In the genomic region with DNA sequence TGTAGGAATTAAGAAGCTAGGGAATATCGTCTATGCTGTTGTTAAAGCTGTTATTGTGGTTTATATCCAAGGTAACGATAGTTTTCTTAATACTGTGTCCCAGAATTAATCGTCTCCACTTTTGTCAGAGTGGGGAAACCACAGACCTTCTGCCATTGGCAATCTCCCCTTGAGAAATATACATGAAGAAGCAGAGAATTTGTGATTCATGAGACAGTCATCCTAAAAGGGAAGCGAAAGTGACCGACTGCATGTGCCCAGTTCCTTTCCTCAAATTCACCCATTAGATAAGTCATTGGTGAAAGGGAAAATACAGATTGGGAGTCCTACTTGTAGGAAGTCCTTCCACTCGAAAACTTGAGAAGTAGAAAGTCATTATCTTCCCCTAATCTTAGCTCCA, we compare ENCODE assay signal across 10 cellular contexts. TPM values are rescaled to one million over a fixed set of nuclear protein-coding genes. Genes with fewer than 3 reads are reported as not detected.
DNase-seq lines count a peak whose midpoint lies in the region; ATAC-seq, FAIRE-seq and TF ChIP-seq lines count a peak whose summit lies in the region.
"Had no signal": no experiment of that assay in that cellular context is flagged by ENCODE, and none has a peak within 500 bp of the region (broad histone marks: within the 10 kb centered on the region; RNA-seq: fewer than 3 reads in every experiment).

No MANE protein-coding gene starts in this region.

- no peak for TF ChIP-seq POLR2A in GM18505 (IDR thresholded peaks at IDR 0.05; ENCODE audit: borderline replicate concordance, extremely low read depth, insufficient read depth, insufficient read length)

- no peaks in the 10 kb centered on the region for H3K79me2 ChIP-seq in fibroblast of lung (ENCODE audit: control insufficient read depth, insufficient read depth, low read length)

- no peak overlapping the region for H3K4me3 ChIP-seq in fibroblast of lung (replicated peaks in 1 of 4; ENCODE audit: control extremely low read depth in 1 of 4, insufficient read depth in 1 of 4, low read depth in 3 of 4, low read length in 4 of 4)
- H3K4me3 ChIP-seq: body of pancreas had no signal

- no peak overlapping the region for H3K27ac ChIP-seq in fibroblast of lung (ENCODE audit: insufficient read depth, low read length)
- H3K27ac ChIP-seq: body of pancreas had no signal

- H3K4me1 ChIP-seq in fibroblast of lung (ENCODE audit: control insufficient read depth, extremely low read depth, insufficient read depth, low read length), result no peaks in the 10 kb centered on the region
- H3K4me1 ChIP-seq: body of pancreas had no signal

- no peaks in the 10 kb centered on the region for H4K20me1 ChIP-seq in fibroblast of lung (ENCODE audit: control insufficient read depth, extremely low read depth, insufficient read depth, low read length)

- H3K27me3 ChIP-seq in fibroblast of lung (ENCODE audit: control insufficient read depth, insufficient read depth, low read length), result no peaks in the 10 kb centered on the region
- H3K27me3 ChIP-seq: body of pancreas had no signal

- no peak for FAIRE-seq in D721Med (lab: Jason Lieb, UNC)
- FAIRE-seq: small intestine had no signal

- TF ChIP-seq CTCF in fibroblast of lung (conservative IDR thresholded peaks at IDR 0.05 in 1 of 2, IDR thresholded peaks at IDR 0.05 in 1 of 2; ENCODE audit: low read depth in 1 of 2, low read length in 2 of 2) (no peak), D721Med (IDR thresholded peaks at IDR 0.05; ENCODE audit: insufficient read depth, missing control alignments) (no peak)

- no peak overlapping the region for H3K9ac ChIP-seq in fibroblast of lung (ENCODE audit: insufficient read depth, low read length)

- no peak overlapping the region for H3K4me2 ChIP-seq in fibroblast of lung (ENCODE audit: extremely low read depth, insufficient read depth, low read length)

- H3K36me3 ChIP-seq in fibroblast of lung (ENCODE audit: control insufficient read depth, insufficient read depth, low read length), result no peaks in the 10 kb centered on the region

- peak; percentile 84 for DNase-seq in A172 (ENCODE audit: low spot score)
- DNase-seq in NAMALWA (ENCODE audit: low spot score), result peak; percentile 26
- peak; percentile 69 to 92 for DNase-seq in fibroblast of lung (ENCODE audit: low read depth in 2 of 2)
- no peak for DNase-seq in AG20443 (ENCODE audit: low spot score)
- DNase-seq in D721Med (ENCODE audit: insufficient read length, low spot score), result no peak
- no peak for DNase-seq in activated CD8-positive, alpha-beta memory T cell treated with anti-CD3 and anti-CD28 coated beads, Interleukin-2, amount 50 U/mL, for 4 hours
- DNase-seq: small intestine had no signal

- ATAC-seq in GM21515 (IDR thresholded peaks at IDR 0.05; ENCODE audit: unreplicated experiment), result peak; percentile 45
- no peak for ATAC-seq in GM18505 (IDR thresholded peaks at IDR 0.05; ENCODE audit: unreplicated experiment)
- ATAC-seq: body of pancreas had no signal

- H2AFZ ChIP-seq in fibroblast of lung (ENCODE audit: low read length), result no peak overlapping the region

- no peaks in the 10 kb centered on the region for H3K9me3 ChIP-seq in fibroblast of lung (ENCODE audit: control insufficient read depth, insufficient read depth, low read depth, low read length)
- H3K9me3 ChIP-seq: body of pancreas had no signal

RNA-seq across cellular contexts. Expression of a gene that starts 26.6 kb away (rescaled TPM):
- total RNA-seq in A172 (2014; rRNA removed; shearing (Covaris generic)), result 18.3 and 22.2 TPM in 2 replicates
- 67.5 and 96.1 TPM in 2 replicates for total RNA-seq in fibroblast of lung
- 25.9 and 26.4 TPM in 2 replicates for polyA plus RNA-seq in fibroblast of lung
- 13.3 and 15.4 TPM in 2 replicates for polyA plus RNA-seq in fibroblast of lung (2012)
- 19.4 and 28.9 TPM in 2 replicates for polyA minus RNA-seq in fibroblast of lung (ENCODE audit: low replicate concordance)

Comparison
In these comparisons a context has a peak if more than half of its experiments do, and no peak if none do; other contexts are left out.
1. DNase-seq: peak in A172 (single experiment), NAMALWA (single experiment) and fibroblast of lung (2 of 2); none in AG20443 (single experiment), D721Med (single experiment) and activated CD8-positive, alpha-beta memory T cell treated with anti-CD3 and anti-CD28 coated beads, Interleukin-2, amount 50 U/mL, for 4 hours (single experiment).